In the genomic region with DNA sequence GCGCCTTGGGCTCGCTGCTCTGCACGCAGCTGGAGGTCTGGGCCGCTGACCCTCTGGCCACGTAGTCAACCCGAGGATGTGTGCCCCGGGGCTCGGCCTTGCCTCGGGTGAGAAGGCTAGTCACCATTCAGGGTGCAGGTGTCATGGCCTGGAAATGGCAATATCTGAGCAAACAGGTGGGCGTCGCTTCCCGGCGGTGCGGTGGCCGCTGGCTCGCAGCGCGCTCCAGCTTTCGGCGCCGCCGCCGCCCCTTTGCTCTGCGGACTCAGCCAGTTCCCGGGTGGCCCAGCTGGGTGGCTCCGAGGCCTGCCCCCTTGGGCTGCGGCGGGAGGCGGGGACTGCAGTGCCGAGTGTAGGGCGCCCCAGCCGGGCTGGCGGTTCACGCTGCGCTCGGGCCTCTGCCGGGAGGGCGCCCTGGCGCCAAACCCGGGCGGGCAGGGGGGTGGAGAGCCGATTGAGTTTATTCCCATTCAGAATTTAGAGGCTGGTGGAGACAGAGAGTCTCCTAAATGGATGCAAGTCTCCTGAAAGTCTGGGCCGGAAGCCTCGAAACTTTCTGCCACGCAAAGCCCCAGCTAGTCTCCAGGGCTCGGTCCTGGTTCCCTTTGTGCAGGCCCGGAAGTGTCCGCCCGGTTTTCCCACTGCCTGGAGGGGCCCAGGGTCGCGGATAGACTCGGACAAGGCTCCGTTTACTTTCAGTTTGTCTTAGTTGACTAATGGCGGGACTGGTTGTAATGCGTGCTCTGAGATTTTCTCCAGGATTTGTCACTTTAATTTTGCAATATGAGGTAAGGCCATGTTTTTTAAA, we compare ENCODE assay signal across 8 cellular contexts. TPM values are rescaled to one million over a fixed set of nuclear protein-coding genes. Genes with fewer than 3 reads are reported as not detected.
DNase-seq lines count a peak whose midpoint lies in the region; ATAC-seq, FAIRE-seq and TF ChIP-seq lines count a peak whose summit lies in the region.

No MANE protein-coding gene starts in this region.

- H3K27ac ChIP-seq in HUES6 (ENCODE audit: low read depth, low read length) (no peak overlapping the region), breast epithelium (peak overlapping the region; percentile 88 to 91), HepG2 (ENCODE audit: extremely low read length, insufficient read depth, low read length) (no peak overlapping the region), transverse colon (no peak overlapping the region)

- no peaks in the 10 kb centered on the region for H3K9me3 ChIP-seq in HUES6 (ENCODE audit: control insufficient read depth, insufficient read depth, low read depth, low read length)
- H3K9me3 ChIP-seq in breast epithelium = no peaks in the 10 kb centered on the region
- no peaks in the 10 kb centered on the region for H3K9me3 ChIP-seq in HepG2 (ENCODE audit: low read length)
- H3K9me3 ChIP-seq in transverse colon = no peaks in the 10 kb centered on the region

- DNase-seq in EL (peak; percentile 86), breast epithelium (ENCODE audit: low spot score in 2 of 2) (peak in 1 of 2 donors; percentile 77), HepG2 (ENCODE audit: low spot score) (peak; percentile 29), transverse colon (peak; percentile 38), cerebellar cortex (ENCODE audit: low spot score) (no peak), NCI-H69 (lab: John Stamatoyannopoulos, UW) (no peak)

- CTCF ChIA-PET in HepG2 (lab: Yijun Ruan, JAX; ENCODE audit: low intra/inter-chr PET ratio, low total read pairs) = no interaction called here

- TF ChIP-seq EP300 in HepG2 (IDR thresholded peaks at IDR 0.05; ENCODE audit: low read depth in 2 of 2, low read length in 2 of 2) (no peak), HepG2 (CRISPR knock-in tag; IDR thresholded peaks at IDR 0.05; ENCODE audit: borderline replicate concordance) (no peak), transverse colon (IDR thresholded peaks at IDR 0.05; ENCODE audit: low read depth) (no peak)

- H4K20me1 ChIP-seq in HepG2 (ENCODE audit: insufficient read depth, low read length) = no peaks in the 10 kb centered on the region

- no peak for TF ChIP-seq CTCF in breast epithelium (IDR thresholded peaks at IDR 0.05)
- peak; percentile 40 for TF ChIP-seq CTCF in HepG2 (CRISPR knock-in tag; IDR thresholded peaks at IDR 0.05)
- TF ChIP-seq CTCF in transverse colon (IDR thresholded peaks at IDR 0.05) = no peak

- H3K4me1 ChIP-seq in HUES6 (ENCODE audit: control insufficient read depth, insufficient read depth, low read length) (peaks cover 54% of the 10 kb centered on the region), breast epithelium (no peaks in the 10 kb centered on the region), HepG2 (ENCODE audit: insufficient read depth, low read length) (peaks cover 7% of the 10 kb centered on the region), transverse colon (peaks cover 0 to 29% (median 16%) of the 10 kb centered on the region in 4 donors)

- peak overlapping the region; percentile 89 for H3K4me2 ChIP-seq in HepG2 (ENCODE audit: low read depth, low read length)

- no peak for TF ChIP-seq RAD21 in HepG2 (CRISPR knock-in tag; IDR thresholded peaks at IDR 0.05)

- H3K4me3 ChIP-seq in HUES6 (ENCODE audit: low read depth, low read length) = peak overlapping the region; percentile 52
- H3K4me3 ChIP-seq in breast epithelium = peak overlapping the region; percentile 47 to 78 (median 56)
- peak overlapping the region; percentile 43 to 71 (median 67) for H3K4me3 ChIP-seq in HepG2 (replicated peaks in 1 of 3; ENCODE audit: insufficient read depth in 1 of 3, low read depth in 2 of 3, low read length in 3 of 3)
- H3K4me3 ChIP-seq in transverse colon = peak overlapping the region; percentile 12 to 53 (median 32)

- intact Hi-C loops in breast epithelium (cut with DNase I; ENCODE audit: low total_unique reads) (no loop called here), HepG2 (cut with micrococcal nuclease; ENCODE audit: unreplicated experiment) (no loop called here), transverse colon (cut with DNase I; ENCODE audit: low total_unique reads) (loop anchor here (10.0 kb wide), 1 partner anchor 391 kb away; no protein-coding TSS in a partner anchor)

- in situ Hi-C loops in HepG2 (cut with HindIII; ENCODE audit: extremely low pct_ligation_motif_present, low pct_unique_long_range_greater_than_20kb) (loop anchor here (10.0 to 25.0 kb wide), 4 partner anchors 389 to 1889 kb away; no protein-coding TSS in a partner anchor), transverse colon (cut with MboI; ENCODE audit: low pct_ligation_motif_present in 1 of 4, low pct_unique_long_range_greater_than_20kb in 1 of 4, low sequenced_read_pairs in 3 of 4) (loop anchor here in 3 of 4 donors (25.0 kb wide), 2 partner anchors 889 to 1439 kb away; no protein-coding TSS in a partner anchor)

- H3K9ac ChIP-seq in HUES6 (ENCODE audit: low read length) = peak overlapping the region; percentile 56
- peak overlapping the region; percentile 52 for H3K9ac ChIP-seq in HepG2 (ENCODE audit: insufficient read depth, low read depth, low read length)

- no peak for FAIRE-seq in HepG2 (lab: Jason Lieb, UNC)

- TSS peak; percentile 79 for BruUV-seq in HepG2 (replicated peaks; lab: Mats Ljungman, UMichigan)

- TF ChIP-seq POLR2A in breast epithelium (IDR thresholded peaks at IDR 0.05) (no peak), HepG2 (IDR thresholded peaks at IDR 0.05; ENCODE audit: insufficient read depth in 1 of 2, low read depth in 2 of 2, low read length in 2 of 2) (peak in 1 of 2 experiments; percentile 32; a peak in 1 of 4 replicates), transverse colon (IDR thresholded peaks at IDR 0.05) (no peak)

- H3K36me3 ChIP-seq in HUES6 (ENCODE audit: control insufficient read depth, insufficient read depth, low read length) (no peaks in the 10 kb centered on the region), breast epithelium (no peaks in the 10 kb centered on the region), HepG2 (replicated peaks in 1 of 2; ENCODE audit: control insufficient read depth in 1 of 2, insufficient read depth in 2 of 2, low read length in 2 of 2) (no peaks in the 10 kb centered on the region), transverse colon (no peaks in the 10 kb centered on the region)

- peak; percentile 77 for ATAC-seq in GM21360 (IDR thresholded peaks at IDR 0.05; ENCODE audit: unreplicated experiment)
- peak; percentile 93 for ATAC-seq in HepG2

- peaks cover 94% of the 10 kb centered on the region for H3K27me3 ChIP-seq in HUES6 (ENCODE audit: control insufficient read depth, insufficient read depth, low read length)
- peaks cover 0 to 12% of the 10 kb centered on the region in 2 donors for H3K27me3 ChIP-seq in breast epithelium
- peaks cover 8 to 55% of the 10 kb centered on the region in 2 experiments for H3K27me3 ChIP-seq in HepG2 (ENCODE audit: control insufficient read depth in 1 of 2, insufficient read depth in 2 of 2, low read length in 2 of 2)
- H3K27me3 ChIP-seq in transverse colon = peaks cover 81% of the 10 kb centered on the region

- peak overlapping the region; percentile 62 for H2AFZ ChIP-seq in HepG2 (ENCODE audit: low read length)

- 34% methylated on average over 37 of the region's 55 CpGs for WGBS in HepG2 (ENCODE audit: low lambda C conversion rate)
- WGBS in transverse colon (ENCODE audit: low coverage in 1 of 2), 2 donors = 6 to 18% methylated on average over 6 to 47 of the region's 55 CpGs

- POLR2A ChIA-PET in HepG2 (lab: Yijun Ruan, JAX) = interaction anchor here (0.9 to 1.4 kb wide), 3 partner anchors 9 to 295 kb away, joined by 3 to 6 read pairs (median 3); no protein-coding TSS in a partner anchor

- no peaks in the 10 kb centered on the region for H3K79me2 ChIP-seq in HepG2 (ENCODE audit: insufficient read depth, low read length)

TF ChIP-seq in HepG2, 621 proteins besides CTCF, POLR2A, EP300 and RAD21 (continues in another document):
- TF ChIP-seq EEA1 (CRISPR knock-in tag; IDR thresholded peaks at IDR 0.05; ENCODE audit: borderline replicate concordance) (peak; percentile 57; the same call in 1 of the 2 replicates), ZNF44 (CRISPR knock-in tag; IDR thresholded peaks at IDR 0.05) (no peak)

RNA-seq across cellular contexts. Expression of a gene that starts 11.3 kb away (rescaled TPM):
- total RNA-seq in breast epithelium (10 to 100 TPM in 2 of 3 donors, not detected in 1; 25.2 to 46.0 TPM), HepG2 (2016; rRNA removed; fragmentation: Illumina TruSeq; extraction: Trizol) (not detected in 2 replicates), transverse colon (not detected)
- not detected in 2 replicates for total RNA-seq in HepG2 (2016; cell fraction: cytosol; rRNA removed; fragmentation: Illumina TruSeq; extraction: Trizol; ENCODE audit: low read depth)
- total RNA-seq in HepG2 (2016; cell fraction: insoluble cytoplasmic fraction; rRNA removed; fragmentation: Illumina TruSeq; extraction: Trizol) = not detected in 2 replicates
- total RNA-seq in HepG2 (2016; cell fraction: membrane; rRNA removed; fragmentation: Illumina TruSeq; extraction: Trizol) = not detected in 2 replicates
- not detected in 2 replicates for total RNA-seq in HepG2 (2016; cell fraction: nucleus; rRNA removed; fragmentation: Illumina TruSeq; extraction: Trizol)
- not detected in 2 replicates for polyA plus RNA-seq in HepG2 (2011; rRNA removed)
- polyA plus RNA-seq in HepG2 (2011; cell fraction: cytosol; rRNA removed) = 0.04 and 0.09 TPM in 2 replicates
- not detected in 2 replicates for polyA plus RNA-seq in HepG2 (2011; cell fraction: nucleus; rRNA removed)
- not detected in 2 replicates for polyA plus RNA-seq in HepG2 (2012)
- not detected in 2 replicates for polyA plus RNA-seq in HepG2 (2016; cell fraction: cytosol; fragmentation: Illumina TruSeq; extraction: Trizol; ENCODE audit: low read depth)
- polyA plus RNA-seq in HepG2 (2016; cell fraction: insoluble cytoplasmic fraction; fragmentation: Illumina TruSeq; extraction: Trizol; ENCODE audit: low read depth) = not detected in 2 replicates
- not detected in 2 replicates for polyA plus RNA-seq in HepG2 (2016; cell fraction: membrane; fragmentation: Illumina TruSeq; extraction: Trizol; ENCODE audit: low read depth)
- not detected in 2 replicates for polyA plus RNA-seq in HepG2 (2016; cell fraction: nucleus; fragmentation: Illumina TruSeq; extraction: Trizol; ENCODE audit: insufficient read depth, low read depth)
- polyA minus RNA-seq in HepG2 (2011; rRNA and poly(A)+ RNA removed; ENCODE audit: low replicate concordance) = 48.3 TPM in 1 of 2 replicates, not detected in the other
- 0.99 and 2.1 TPM in 2 replicates for polyA minus RNA-seq in HepG2 (2011; cell fraction: cytosol; rRNA and poly(A)+ RNA removed)
- polyA minus RNA-seq in HepG2 (2011; cell fraction: nucleus; rRNA and poly(A)+ RNA removed) = 0.25 and 1.2 TPM in 2 replicates

Comparison
In these comparisons a context has a peak if more than half of its experiments do, and no peak if none do; other contexts are left out.
1. DNase-seq: peak in EL (single experiment), HepG2 (single experiment) and transverse colon (single experiment); none in cerebellar cortex (single experiment) and NCI-H69 (single experiment).
2. H3K27ac ChIP-seq: peak in breast epithelium (2 of 2); none in HUES6 (single experiment), HepG2 (single experiment) and transverse colon (0 of 4).
3. Peak in every context shown above with its lines, with median percentiles within 50 percentile points of each other: H3K4me3 ChIP-seq.